In genomic region chr10:102713814-102714620, GRCh38 we compare ENCODE assay signal across 8 cellular contexts. TPM values are rescaled to one million over a fixed set of nuclear protein-coding genes. Genes with fewer than 3 reads are reported as not detected.
DNase-seq lines count a peak whose midpoint lies in the region; ATAC-seq and TF ChIP-seq lines count a peak whose summit lies in the region.

ARL3 (minus strand) TSS chr10:102714397; CDS start chr10:102714275, 122 bp downstream.

- ATAC-seq in GM18907 (IDR thresholded peaks at IDR 0.05; ENCODE audit: unreplicated experiment) (peak; percentile 78), HG03139 (IDR thresholded peaks at IDR 0.05; ENCODE audit: unreplicated experiment) (peak; percentile 80)

- H3K27ac Mint-ChIP-seq in immature natural killer cell: peak within 1 kb of the TSS; percentile 57 to 93 (median 87)

- no peaks in the 10 kb centered on the region for H3K9me3 Mint-ChIP-seq in immature natural killer cell

- peaks cover 24 to 29% of the 10 kb centered on the region in 2 donors for H3K4me1 Mint-ChIP-seq in immature natural killer cell

- peaks cover 1 to 6% (median 5%) of the 10 kb centered on the region in 3 donors for H3K27me3 Mint-ChIP-seq in immature natural killer cell (ENCODE audit: low read depth in 3 of 3)

- DNase-seq in AG08396 (ENCODE audit: low spot score): peak; percentile 98
- peak; percentile 98 for DNase-seq in NCI-H2227 (lab: John Stamatoyannopoulos, UW; ENCODE audit: unreplicated experiment)
- DNase-seq in cardiac fibroblast (ENCODE audit: low read depth in 2 of 2): peak; percentile 98 to 99
- DNase-seq in immature natural killer cell: peak; percentile 89 to 91 (median 89)
- DNase-seq in smooth muscle cell of the brain vasculature (ENCODE audit: low read depth, low spot score): peak; percentile 95

- peaks cover 0 to 3% (median 0%) of the 10 kb centered on the region in 3 donors for H3K36me3 Mint-ChIP-seq in immature natural killer cell

- TF ChIP-seq CTCF in WI38 (IDR thresholded peaks at IDR 0.05; ENCODE audit: low read depth, low read length) (peak; percentile 34), cardiac fibroblast (IDR thresholded peaks at IDR 0.05; ENCODE audit: low read depth, low read length) (no peak)

- peak within 1 kb of the TSS; percentile 89 for H3K4me3 ChIP-seq in WI38 (ENCODE audit: low read depth, low read length)
- H3K4me3 ChIP-seq in cardiac fibroblast (replicated peaks in 1 of 2; ENCODE audit: low read depth in 2 of 2, low read length in 2 of 2): peak within 1 kb of the TSS; percentile 91 to 97

- peak within 1 kb of the TSS; percentile 86 to 97 (median 91) for H3K4me3 Mint-ChIP-seq in immature natural killer cell

RNA-seq across cellular contexts. Expression of gene ARL3, which starts in this region (rescaled TPM):
- polyA plus RNA-seq in immature natural killer cell: 1 to 10 TPM; 2.6 to 3.9 (median 3.6) TPM

Comparison
In these comparisons a context has a peak if more than half of its experiments do, and no peak if none do; other contexts are left out.
1. Peak in every context shown above with its lines: DNase-seq, ATAC-seq and H3K4me3 ChIP-seq.